In genomic region chr22:22468794-22469469, GRCh38 we compare ENCODE assay signal across 18 cellular contexts. TPM values are rescaled to one million over a fixed set of nuclear protein-coding genes. Genes with fewer than 3 reads are reported as not detected.
"Had no signal": no experiment of that assay in that cellular context is flagged by ENCODE, and none has a peak within 500 bp of the region (broad histone marks: within the 10 kb centered on the region; RNA-seq: fewer than 3 reads in every experiment).

No MANE protein-coding gene starts in this region.

RNA-seq across cellular contexts. Expression of gene ZNF280B, which starts 39.6 kb away (rescaled TPM):
- total RNA-seq: ascending aorta had no signal
- polyA plus RNA-seq: aorta had no signal

RNA-seq across cellular contexts. Expression of gene ZNF280A, which starts 51.1 kb away (rescaled TPM):
- total RNA-seq: activated naive CD4-positive, alpha-beta T cell treated with anti-CD3 and anti-CD28 coated beads for 36 hours; activated naive CD4-positive, alpha-beta T cell treated with anti-CD3 and anti-CD28 coated beads, Interleukin-2, amount 50 U/mL, for 72 hours; activated naive CD8-positive, alpha-beta T cell treated with anti-CD3 and anti-CD28 coated beads for 36 hours; activated naive CD8-positive, alpha-beta T cell treated with anti-CD3 and anti-CD28 coated beads, Interleukin-2, amount 10 ng/mL, durations not matched to agents 7 days and 5 days; activated T-cell treated with anti-CD3 and anti-CD28 coated beads, Interleukin-2, amount 50 U/mL, for 72 hours; activated T-helper 1 cell treated with anti-CD3 and anti-CD28 coated beads, Interleukin-12 subunit alpha, Interleukin-12 subunit beta, Interleukin-2, Interleukin-4 antibody, amounts not matched to agents 30 ng/mL and 10 ng/mL and 1 ng/mL, durations not matched to agents 14 hours and 24 hours and 36 hours; activated T-helper 17 cell treated with anti-CD3 and anti-CD28 coated beads, Interleukin-2, amount 50 U/mL, for 72 hours; activated T-helper 2 cell treated with anti-CD3 and anti-CD28 coated beads, Interferon-gamma antibody, Interleukin-2, Interleukin-4, amounts not matched to agents 10 μg/mL and 5 μg/mL and 100 μg/mL, durations not matched to agents 14 hours and 24 hours and 36 hours; aorta; ascending aorta; body of pancreas; breast epithelium; bronchial epithelial cell; cardiac muscle cell; cardiac septum; cerebellum; chondrocyte had no signal
- polyA plus RNA-seq: adipose tissue, aorta, cardiac muscle cell had no signal
